ENCODE assay signal across 9 cellular contexts in genomic region chr9:278651-279050, GRCh38.
DNase-seq lines count a peak whose midpoint lies in the region; ATAC-seq and TF ChIP-seq lines count a peak whose summit lies in the region.
"Had no signal": no experiment of that assay in that cellular context is flagged by ENCODE, and none has a peak within 500 bp of the region (broad histone marks: within the 10 kb centered on the region; RNA-seq: fewer than 3 reads in every experiment).

No MANE protein-coding gene starts in this region.

- peaks cover 83% of the 10 kb centered on the region for H3K36me3 ChIP-seq in KOPT-K1 (ENCODE audit: insufficient read depth, low read length)
- no peaks in the 10 kb centered on the region for H3K36me3 ChIP-seq in osteoblast (ENCODE audit: insufficient read depth, low read length)

- no peaks in the 10 kb centered on the region for H3K79me2 ChIP-seq in osteoblast (ENCODE audit: insufficient read depth, low read length)

- H3K9me3 ChIP-seq in KOPT-K1 (ENCODE audit: insufficient read depth, low read length, poor library complexity, severe bottlenecking) (no peaks in the 10 kb centered on the region), osteoblast (ENCODE audit: low read depth, low read length) (no peaks in the 10 kb centered on the region)

- no peaks in the 10 kb centered on the region for H3K27me3 ChIP-seq in osteoblast (ENCODE audit: insufficient read depth, low read length)

- H2AFZ ChIP-seq in osteoblast (ENCODE audit: low read length): no peak overlapping the region

- H3K27ac ChIP-seq in KOPT-K1 (ENCODE audit: low read depth, low read length, poor library complexity, severe bottlenecking) (peak overlapping the region; percentile 89), osteoblast (ENCODE audit: low read depth, low read length) (no peak overlapping the region)

- H3K4me1 ChIP-seq in osteoblast (ENCODE audit: insufficient read depth, low read length): no peaks in the 10 kb centered on the region

- peak in 1 of 2 donors; percentile 39 for DNase-seq in activated naive CD4-positive, alpha-beta T cell treated with anti-CD3 and anti-CD28 coated beads, Interleukin-2, amount 50 U/mL, for 72 hours (ENCODE audit: low spot score in 2 of 2)
- peak; percentile 35 to 43 for DNase-seq in stimulated activated CD4-positive, alpha-beta T cell treated with anti-CD3 and anti-CD28 coated beads, Interleukin-2, amount 100 ng/mL, for 24 hours
- DNase-seq in osteoblast (ENCODE audit: insufficient read length, low spot score, missing footprints) (no peak), NAMALWA (ENCODE audit: low spot score) (no peak)
- DNase-seq: NCI-H524 had no signal

- H3K9me3 Mint-ChIP-seq in activated naive CD4-positive, alpha-beta T cell treated with anti-CD3 and anti-CD28 coated beads, Interleukin-2, amount 50 U/mL, for 72 hours: no peaks in the 10 kb centered on the region

- H4K20me1 ChIP-seq in osteoblast (ENCODE audit: insufficient read depth, low read length): no peaks in the 10 kb centered on the region

- H3K4me2 ChIP-seq in osteoblast (ENCODE audit: insufficient read depth, low read length): no peak overlapping the region

- H3K27ac Mint-ChIP-seq in activated naive CD4-positive, alpha-beta T cell treated with anti-CD3 and anti-CD28 coated beads, Interleukin-2, amount 50 U/mL, for 72 hours: no peak overlapping the region

- peaks cover 16 to 24% of the 10 kb centered on the region in 2 donors for H3K36me3 Mint-ChIP-seq in activated naive CD4-positive, alpha-beta T cell treated with anti-CD3 and anti-CD28 coated beads, Interleukin-2, amount 50 U/mL, for 72 hours

- ATAC-seq in GM19351 (IDR thresholded peaks at IDR 0.05; ENCODE audit: unreplicated experiment) (peak; percentile 56), GM18870 (IDR thresholded peaks at IDR 0.05; ENCODE audit: unreplicated experiment) (no peak), HG03565 (IDR thresholded peaks at IDR 0.05; ENCODE audit: unreplicated experiment) (no peak)
- ATAC-seq in activated naive CD4-positive, alpha-beta T cell treated with anti-CD3 and anti-CD28 coated beads, Interleukin-2, amount 50 U/mL, for 72 hours: peak; percentile 73 to 88

- H3K4me3 ChIP-seq in osteoblast (ENCODE audit: insufficient read depth, low read length): no peak overlapping the region

- no peak for TF ChIP-seq CTCF in osteoblast (IDR thresholded peaks at IDR 0.05; ENCODE audit: extremely low read depth, low read depth, low read length)

Comparison
In these comparisons a context has a peak if more than half of its experiments do, and no peak if none do; other contexts are left out.
1. ATAC-seq: peak in GM19351 (single experiment) and activated naive CD4-positive, alpha-beta T cell treated with anti-CD3 and anti-CD28 coated beads, Interleukin-2, amount 50 U/mL, for 72 hours (2 of 2); none in GM18870 (single experiment) and HG03565 (single experiment).
2. DNase-seq: peak in stimulated activated CD4-positive, alpha-beta T cell treated with anti-CD3 and anti-CD28 coated beads, Interleukin-2, amount 100 ng/mL, for 24 hours (2 of 2); none in osteoblast (single experiment) and NAMALWA (single experiment).